In the genomic region with DNA sequence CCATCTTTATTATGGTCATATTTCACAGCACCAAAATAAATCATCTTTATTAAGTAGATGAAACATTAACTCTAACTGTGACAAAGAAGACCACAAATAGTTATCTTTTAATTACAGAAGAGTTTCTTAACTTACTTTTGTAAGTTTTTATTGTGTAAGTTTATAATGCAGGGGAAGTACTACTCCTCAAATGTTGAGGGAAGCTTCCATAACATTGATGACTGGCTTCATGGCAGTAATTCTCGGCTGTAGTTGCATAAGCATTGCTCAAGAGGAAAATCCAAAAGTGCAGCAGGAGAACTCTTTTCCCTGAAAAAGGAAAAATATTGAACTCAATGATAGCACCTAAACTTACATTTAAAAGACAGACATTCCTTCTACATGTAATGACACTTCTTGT, we compare ENCODE assay signal across 18 cellular contexts. TPM values are rescaled to one million over a fixed set of nuclear protein-coding genes. Genes with fewer than 3 reads are reported as not detected.
A peak's percentile ranks its signal among the peaks of the same experiment; 100 is the strongest.
DNase-seq lines count a peak whose midpoint lies in the region; ATAC-seq and TF ChIP-seq lines count a peak whose summit lies in the region.
"Had no signal": no experiment of that assay in that cellular context is flagged by ENCODE, and none has a peak within 500 bp of the region (broad histone marks: within the 10 kb centered on the region; RNA-seq: fewer than 3 reads in every experiment).

No MANE protein-coding gene starts in this region.

- 56 to 74% (median 73%) methylated on average over 1 of the region's 1 CpG for WGBS in psoas muscle, 3 donors

- DNase-seq in SIG-M5 treated with dmso at 0.1 percent for 504 hours (lab: John Stamatoyannopoulos, UW; ENCODE audit: unreplicated experiment) (peak; percentile 37), SIG-M5 (lab: John Stamatoyannopoulos, UW) (no peak), PC-3 (no peak), fibroblast of peridontal ligament (ENCODE audit: extremely low read depth) (peak; percentile 52), NCI-H1930 (lab: John Stamatoyannopoulos, UW) (no peak), left ventricle myocardium superior (no peak), psoas muscle (no peak)
- no peak for DNase-seq in activated CD4-positive, alpha-beta T cell treated with anti-CD3 and anti-CD28 coated beads, Interleukin-2, amount 50 U/mL, for 48 hours
- DNase-seq: 8988T; CD4-positive, alpha-beta T cell; DMS79 treated with DMSO at 0.1 percent for 48 hours; GOT3; KBM-7; NCI-H187 treated with DMSO at 0.1 percent for 48 hours; NCI-H2171; NCI-H774; SHP77 treated with DMSO at 0.1 percent for 48 hours had no signal

- H3K27me3 ChIP-seq in PC-3 (ENCODE audit: low read length) (no peaks in the 10 kb centered on the region), psoas muscle (ENCODE audit: insufficient read depth in 3 of 3, low read length in 2 of 3) (no peaks in the 10 kb centered on the region)

- no peaks in the 10 kb centered on the region for H3F3A ChIP-seq in PC-3 (ENCODE audit: low read length, unreplicated experiment)

- H3K9me3 ChIP-seq in PC-3 (ENCODE audit: low read length) (no peaks in the 10 kb centered on the region), psoas muscle (no peaks in the 10 kb centered on the region)

- TF ChIP-seq CTCF in PC-3 (conservative IDR thresholded peaks at IDR 0.05; ENCODE audit: low read depth, low read length) (no peak), psoas muscle (IDR thresholded peaks at IDR 0.05) (no peak)

- no peak overlapping the region for H3K4me2 ChIP-seq in PC-3 (ENCODE audit: low read length)

- intact Hi-C loops in PC-3 (cut with micrococcal nuclease): loop anchor here (5.0 kb wide), 2 partner anchors 109 to 289 kb away; no protein-coding TSS in a partner anchor
- intact Hi-C loops in left ventricle myocardium superior (cut with micrococcal nuclease): no loop called here
- intact Hi-C loops in psoas muscle (cut with DNase I): loop anchor here in 1 of 2 donors (10.0 kb wide), 1 partner anchor 311 kb away; no protein-coding TSS in a partner anchor

- no peaks in the 10 kb centered on the region for H3K79me2 ChIP-seq in PC-3 (ENCODE audit: low read length)

- no peaks in the 10 kb centered on the region for H3K9me2 ChIP-seq in PC-3 (replicated peaks; ENCODE audit: low read length)

- BruUV-seq in PC-3 (replicated peaks; lab: Mats Ljungman, UMichigan): TSS peak; percentile 71

- peak overlapping the region; percentile 20; the same call in 1 of the 2 replicates for H2AFZ ChIP-seq in PC-3 (ENCODE audit: low read length)

- CTCF ChIA-PET in PC-3 (lab: Charles Lee): interaction anchor here (0.6 kb wide), 1 partner anchor 264 kb away, joined by 3 read pairs; no protein-coding TSS in a partner anchor

- H3K27ac ChIP-seq in PC-3 (ENCODE audit: low read length) (no peak overlapping the region), psoas muscle (no peak overlapping the region)
- H3K27ac ChIP-seq: HL-60 had no signal

- H3K4me3 ChIP-seq in PC-3 (ENCODE audit: low read length): no peak overlapping the region
- H3K4me3 ChIP-seq in psoas muscle: no peak overlapping the region

- H3K36me3 ChIP-seq in PC-3 (ENCODE audit: low read depth, low read length): no peaks in the 10 kb centered on the region
- peaks cover 0 to 9% of the 10 kb centered on the region in 2 donors for H3K36me3 ChIP-seq in psoas muscle (ENCODE audit: insufficient read depth in 1 of 2, low read depth in 1 of 2)

- ATAC-seq in PC-3 (no peak), left ventricle myocardium superior (no peak), psoas muscle (no peak)

- H3K4me1 ChIP-seq in PC-3 (ENCODE audit: insufficient read depth, low read length): peaks cover 15% of the 10 kb centered on the region
- peaks cover 6% of the 10 kb centered on the region for H3K4me1 ChIP-seq in psoas muscle

- no peak overlapping the region for H3K9ac ChIP-seq in PC-3 (ENCODE audit: low read length)

- POLR2A ChIA-PET in PC-3 (lab: Charles Lee; ENCODE audit: unreplicated experiment): no interaction called here

- no peaks in the 10 kb centered on the region for H4K20me1 ChIP-seq in PC-3 (ENCODE audit: low read length)

RNA-seq across cellular contexts. Expression of a gene that starts 4.6 kb away (rescaled TPM):
- total RNA-seq in PC-3 (2014; rRNA removed) (not detected in 2 replicates), left ventricle myocardium superior (7.2 TPM), psoas muscle (1 to 10 TPM in 1 of 4 donors, under 1 TPM in 3; 0.42 to 1.1 (median 0.78) TPM)
- polyA plus RNA-seq in psoas muscle: 1 to 10 TPM in 2 of 3 donors, under 1 TPM in 1; 0.61 to 2.4 (median 1.6) TPM
- total RNA-seq: CD4-positive, alpha-beta T cell had no signal

RNA-seq across cellular contexts. Expression of a gene that starts 16.1 kb away (rescaled TPM):
- total RNA-seq in PC-3 (2014; rRNA removed): 38.2 and 44.7 TPM in 2 replicates
- total RNA-seq in left ventricle myocardium superior: 14.5 TPM
- total RNA-seq in psoas muscle: 10 to 100 TPM; 13.2 to 22.0 (median 20.1) TPM
- 10 to 100 TPM in 2 of 3 donors, 1 to 10 TPM in 1; 6.2 to 10.6 (median 10.4) TPM for polyA plus RNA-seq in psoas muscle

Comparison
In these comparisons a context has a peak if more than half of its experiments do, and no peak if none do; other contexts are left out.
1. DNase-seq: peak in SIG-M5 treated with dmso at 0.1 percent for 504 hours (single experiment) and fibroblast of peridontal ligament (single experiment); none in SIG-M5 (single experiment), PC-3 (single experiment), NCI-H1930 (0 of 2), activated CD4-positive, alpha-beta T cell treated with anti-CD3 and anti-CD28 coated beads, Interleukin-2, amount 50 U/mL, for 48 hours (0 of 2), left ventricle myocardium superior (single experiment) and psoas muscle (0 of 2).